In genomic region chr2:157093666-157094065, GRCh38 we compare ENCODE assay signal across 14 cellular contexts.
"Had no signal": no experiment of that assay in that cellular context is flagged by ENCODE, and none has a peak within 500 bp of the region (broad histone marks: within the 10 kb centered on the region; RNA-seq: fewer than 3 reads in every experiment).

No MANE protein-coding gene starts in this region.

- H3K27me3 ChIP-seq: body of pancreas, colonic mucosa, gastrocnemius medialis had no signal

- H3K9me3 ChIP-seq: body of pancreas, colonic mucosa, gastrocnemius medialis had no signal

- H3K36me3 ChIP-seq: colonic mucosa, gastrocnemius medialis had no signal

- ATAC-seq: activated CD8-positive, alpha-beta T cell treated with anti-CD3 and anti-CD28 coated beads, Interleukin-2, amount 10 ng/mL, durations not matched to agents 7 days and 5 days; body of pancreas; gastrocnemius medialis; stimulated activated naive B cell treated with anti-CD40 and anti-IgM and Interleukin-4, amounts not matched to agents 10 μg/mL and 1 μg/mL and 100 μg/mL, for 72 hours had no signal

- H3K4me3 ChIP-seq: body of pancreas, colonic mucosa, gastrocnemius medialis, lung had no signal

- H3K4me1 ChIP-seq: body of pancreas, colonic mucosa, gastrocnemius medialis had no signal

- DNase-seq: activated CD4-positive, alpha-beta T cell treated with anti-CD3 and anti-CD28 coated beads, Interleukin-2, amount 10 ng/mL, durations not matched to agents 7 days and 5 days; activated CD8-positive, alpha-beta T cell treated with anti-CD3 and anti-CD28 coated beads, Interleukin-2, amount 10 ng/mL, durations not matched to agents 7 days and 5 days; activated naive CD4-positive, alpha-beta T cell treated with anti-CD3 and anti-CD28 coated beads for 36 hours; activated T-cell treated with anti-CD3 and anti-CD28 coated beads, Interleukin-2, amount 50 U/mL, for 24 hours; body of pancreas; central memory CD4-positive, alpha-beta T cell; colonic mucosa; gastrocnemius medialis; head of caudate nucleus; occipital lobe; retina; stimulated activated naive B cell treated with anti-CD40 and anti-IgM and Interleukin-4, amounts not matched to agents 10 μg/mL and 1 μg/mL and 100 μg/mL, for 72 hours had no signal

- H3K27ac ChIP-seq: body of pancreas, colonic mucosa, gastrocnemius medialis had no signal

- FAIRE-seq: keratinocyte had no signal
